In the genomic region with DNA sequence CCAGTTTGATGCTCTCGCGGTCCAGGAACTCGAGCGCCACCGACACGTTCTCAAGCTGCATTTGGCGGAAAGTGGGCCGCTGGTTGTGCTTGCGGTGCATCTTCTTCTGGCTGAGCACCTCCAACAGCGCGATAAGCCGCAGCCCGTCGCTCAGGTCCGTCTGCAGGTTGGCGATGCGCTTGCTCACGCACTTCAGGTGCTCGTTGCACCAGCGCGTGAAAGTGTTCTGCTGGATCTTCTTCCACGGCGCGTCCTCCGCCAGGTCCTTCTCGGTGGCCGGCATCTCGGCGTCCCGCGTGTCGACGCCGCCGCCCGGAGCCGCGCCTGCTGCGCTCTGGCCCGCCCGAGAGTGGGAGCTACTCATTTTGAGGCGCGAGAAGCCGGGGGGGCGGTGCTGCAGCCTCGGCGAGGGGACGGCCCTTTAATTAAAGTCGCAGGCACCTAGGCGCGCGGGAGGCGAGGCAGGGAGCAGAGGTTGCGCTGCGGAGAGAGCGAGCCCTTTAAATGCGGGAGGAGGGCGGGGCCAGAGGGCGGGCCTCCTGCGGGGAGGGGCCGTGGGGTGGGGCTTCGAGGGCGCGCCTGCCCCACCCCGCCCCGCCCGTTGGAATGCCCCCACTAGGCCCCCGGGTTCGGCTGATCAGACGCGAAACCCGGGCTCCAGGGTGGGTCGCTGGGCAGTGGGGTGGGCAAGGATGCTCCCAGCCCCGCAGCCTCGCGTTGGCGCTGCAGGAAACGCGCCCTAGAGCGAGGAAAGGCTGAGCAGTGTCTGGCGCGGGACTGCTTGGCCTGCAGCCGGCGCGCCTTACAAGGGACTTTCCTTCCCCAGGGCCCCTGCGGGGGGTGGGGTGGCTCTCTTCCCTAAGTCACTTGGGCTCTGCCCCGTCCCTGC, we compare ENCODE assay signal across 8 cellular contexts. TPM values are rescaled to one million over a fixed set of nuclear protein-coding genes. Genes with fewer than 3 reads are reported as not detected.
DNase-seq lines count a peak whose midpoint lies in the region; ATAC-seq and TF ChIP-seq lines count a peak whose summit lies in the region.

No MANE protein-coding gene starts in this region.

- peak; percentile 97 for TF ChIP-seq POLR2A in gastroesophageal sphincter (IDR thresholded peaks at IDR 0.05)

- H3K4me1 ChIP-seq in gastroesophageal sphincter, result peaks cover 0 to 55% (median 13%) of the 10 kb centered on the region in 3 donors

- H3K4me3 ChIP-seq in H7 (ENCODE audit: insufficient read depth, low read depth, low read length), result peak overlapping the region; percentile 94
- peak overlapping the region; percentile 81 for H3K4me3 ChIP-seq in MG63
- peak overlapping the region; percentile 63 to 74 for H3K4me3 ChIP-seq in gastroesophageal sphincter

- no peak for TF ChIP-seq EP300 in gastroesophageal sphincter (IDR thresholded peaks at IDR 0.05)

- H3K27ac ChIP-seq in gastroesophageal sphincter, result peak overlapping the region; percentile 94 to 99 (median 96)

- no peak for TF ChIP-seq CTCF in gastroesophageal sphincter (IDR thresholded peaks at IDR 0.05)

- 0% methylated on average over 2 of the region's 87 CpGs; no CpG with 5 or more reads in 1 of the 2 donors for WGBS in gastroesophageal sphincter (ENCODE audit: low coverage in 1 of 2), 2 donors

- peaks cover 14% of the 10 kb centered on the region for H3K36me3 ChIP-seq in H7 (replicated peaks; ENCODE audit: control insufficient read depth, insufficient read depth, low read length)
- H3K36me3 ChIP-seq in MG63, result peaks cover 40% of the 10 kb centered on the region
- H3K36me3 ChIP-seq in gastroesophageal sphincter, result peaks cover 0 to 31% of the 10 kb centered on the region in 2 donors

- DNase-seq in Daoy (ENCODE audit: low read depth), result peak; percentile 94
- DNase-seq in H7, result peak; percentile 95
- DNase-seq in MG63, result peak; percentile 94
- DNase-seq in SIG-M5 (lab: John Stamatoyannopoulos, UW), result peak; percentile 19
- DNase-seq in activated naive CD4-positive, alpha-beta T cell (lab: John Stamatoyannopoulos, UW), result peak; percentile 66 to 87 (median 76)
- peak; percentile 17 to 93 (median 81) for DNase-seq in nucleus accumbens (lab: John Stamatoyannopoulos, UW)
- peak; percentile 80 for DNase-seq in superior temporal gyrus (ENCODE audit: extremely low spot score)

- H3K9me3 ChIP-seq in MG63 (no peaks in the 10 kb centered on the region), gastroesophageal sphincter (no peaks in the 10 kb centered on the region)

- H3K27me3 ChIP-seq in H7 (ENCODE audit: control insufficient read depth, insufficient read depth, low read length), result peaks cover 6% of the 10 kb centered on the region; the same call in 1 of the 2 replicates
- no peaks in the 10 kb centered on the region for H3K27me3 ChIP-seq in MG63
- H3K27me3 ChIP-seq in gastroesophageal sphincter, result no peaks in the 10 kb centered on the region

- ATAC-seq in gastroesophageal sphincter, result peak; percentile 54

RNA-seq across cellular contexts. Expression of a gene that starts 3.3 kb away (rescaled TPM):
- total RNA-seq in Daoy (2014; rRNA removed; shearing (Covaris generic)), result 721 and 801 TPM in 2 replicates
- total RNA-seq in H7 (2014; rRNA removed; shearing (Covaris generic)), result 799 and 827 TPM in 2 replicates
- 1,037 and 1,563 TPM in 2 replicates for total RNA-seq in MG63 (2014; rRNA removed; shearing (Covaris generic); ENCODE audit: low replicate concordance)
- total RNA-seq in gastroesophageal sphincter, result over 10,000 TPM in 1 of 4 donors, 1,000 to 10,000 TPM in 3; 7,815 to 15,318 (median 8,757) TPM

RNA-seq across cellular contexts. Expression of a gene that starts 8.0 kb away (rescaled TPM):
- total RNA-seq in Daoy (2014; rRNA removed; shearing (Covaris generic)), result 9.0 and 15.1 TPM in 2 replicates
- 56.2 and 57.1 TPM in 2 replicates for total RNA-seq in H7 (2014; rRNA removed; shearing (Covaris generic))
- 48.7 and 62.4 TPM in 2 replicates for total RNA-seq in MG63 (2014; rRNA removed; shearing (Covaris generic); ENCODE audit: low replicate concordance)
- 10 to 100 TPM; 41.0 to 58.6 (median 50.6) TPM for total RNA-seq in gastroesophageal sphincter

RNA-seq across cellular contexts. Expression of a gene that starts 27.1 kb away (rescaled TPM):
- total RNA-seq in Daoy (2014; rRNA removed; shearing (Covaris generic)), result 3,278 and 3,646 TPM in 2 replicates
- 4,112 and 4,296 TPM in 2 replicates for total RNA-seq in H7 (2014; rRNA removed; shearing (Covaris generic))
- 2,393 and 3,736 TPM in 2 replicates for total RNA-seq in MG63 (2014; rRNA removed; shearing (Covaris generic); ENCODE audit: low replicate concordance)
- 1,000 to 10,000 TPM; 3,970 to 7,427 (median 5,392) TPM for total RNA-seq in gastroesophageal sphincter

RNA-seq across cellular contexts. Expression of a gene that starts 37.9 kb away (rescaled TPM):
- 7.2 and 28.4 TPM in 2 replicates for total RNA-seq in Daoy (2014; rRNA removed; shearing (Covaris generic))
- 24.8 and 26.6 TPM in 2 replicates for total RNA-seq in H7 (2014; rRNA removed; shearing (Covaris generic))
- 20.0 and 21.9 TPM in 2 replicates for total RNA-seq in MG63 (2014; rRNA removed; shearing (Covaris generic); ENCODE audit: low replicate concordance)
- 10 to 100 TPM; 11.1 to 29.3 (median 22.3) TPM for total RNA-seq in gastroesophageal sphincter

RNA-seq across cellular contexts. Expression of a gene that starts 40.2 kb away (rescaled TPM):
- 9.0 and 14.9 TPM in 2 replicates for total RNA-seq in Daoy (2014; rRNA removed; shearing (Covaris generic))
- 38.6 and 71.3 TPM in 2 replicates for total RNA-seq in H7 (2014; rRNA removed; shearing (Covaris generic))
- 15.1 and 16.2 TPM in 2 replicates for total RNA-seq in MG63 (2014; rRNA removed; shearing (Covaris generic); ENCODE audit: low replicate concordance)
- 10 to 100 TPM; 11.7 to 54.5 (median 24.4) TPM for total RNA-seq in gastroesophageal sphincter

Comparison
In these comparisons a context has a peak if more than half of its experiments do, and no peak if none do; other contexts are left out.
1. Peak in every context shown above with its lines: DNase-seq, ATAC-seq, H3K4me3 ChIP-seq and H3K27ac ChIP-seq.
2. DNase-seq: peak in every context shown above with its lines; median percentile 95 in H7; 94 in Daoy; 94 in MG63; 81 in nucleus accumbens; 80 in superior temporal gyrus; 76 in activated naive CD4-positive, alpha-beta T cell; 19 in SIG-M5.